9 cellular contexts compared by ENCODE assay signal in genomic region chr11:128831781-128832497, GRCh38. TPM values are rescaled to one million over a fixed set of nuclear protein-coding genes. Genes with fewer than 3 reads are reported as not detected.
A peak's percentile ranks its signal among the peaks of the same experiment; 100 is the strongest.
DNase-seq lines count a peak whose midpoint lies in the region; ATAC-seq, FAIRE-seq and TF ChIP-seq lines count a peak whose summit lies in the region.
"Had no signal": no experiment of that assay in that cellular context is flagged by ENCODE, and none has a peak within 500 bp of the region (broad histone marks: within the 10 kb centered on the region; RNA-seq: fewer than 3 reads in every experiment).

No MANE protein-coding gene starts in this region.

- no peak overlapping the region for H2AFZ ChIP-seq in H1 (ENCODE audit: low read length)

- no peak overlapping the region for H2AK5ac ChIP-seq in H1 (ENCODE audit: low read depth, low read length)

- peaks cover 3% of the 10 kb centered on the region; the same call in 1 of the 2 replicates for H3K36me3 ChIP-seq in DOHH2 (ENCODE audit: control insufficient read depth, low read length)
- H3K36me3 ChIP-seq in H1 (ENCODE audit: control insufficient read depth in 2 of 4, insufficient read depth in 4 of 4, low read length in 3 of 4) = no peaks in the 10 kb centered on the region
- no peaks in the 10 kb centered on the region for H3K36me3 ChIP-seq in suprapubic skin

- H3K9me3 ChIP-seq in DOHH2 (ENCODE audit: control insufficient read depth, insufficient read depth, low read length) (no peaks in the 10 kb centered on the region), H1 (ENCODE audit: insufficient read depth in 2 of 2, low read depth in 1 of 2, low read length in 1 of 2) (no peaks in the 10 kb centered on the region), suprapubic skin (no peaks in the 10 kb centered on the region)

- H3K27me3 ChIP-seq in DOHH2 (ENCODE audit: control insufficient read depth, low read length) = no peaks in the 10 kb centered on the region
- H3K27me3 ChIP-seq in H1 (replicated peaks in 1 of 4; ENCODE audit: control insufficient read depth in 3 of 4, extremely low read depth in 1 of 4, insufficient read depth in 3 of 4, low read length in 3 of 4) = peaks cover 0 to 3% (median 0%) of the 10 kb centered on the region in 4 experiments; a peak in 3 of 7 replicates
- H3K27me3 ChIP-seq in suprapubic skin = peaks cover 5% of the 10 kb centered on the region

- peaks cover 76% of the 10 kb centered on the region for H3K4me1 ChIP-seq in DOHH2 (ENCODE audit: control insufficient read depth, low read length)
- no peaks in the 10 kb centered on the region for H3K4me1 ChIP-seq in H1 (replicated peaks in 1 of 4; ENCODE audit: control insufficient read depth in 3 of 4, insufficient read depth in 4 of 4, low read length in 3 of 4)
- H3K4me1 ChIP-seq in suprapubic skin = peaks cover 6% of the 10 kb centered on the region

- H4K91ac ChIP-seq in H1 (replicated peaks; ENCODE audit: insufficient read length, low read length) = no peak overlapping the region

- H2BK12ac ChIP-seq in H1 (ENCODE audit: low read depth, low read length) = no peak overlapping the region; the same call in 1 of the 2 replicates

- no peaks in the 10 kb centered on the region for H4K20me1 ChIP-seq in DOHH2 (ENCODE audit: control insufficient read depth, insufficient read depth, low read depth, low read length)
- no peaks in the 10 kb centered on the region for H4K20me1 ChIP-seq in H1 (replicated peaks in 1 of 2; ENCODE audit: control insufficient read depth in 1 of 2, insufficient read depth in 2 of 2, low read length in 2 of 2)

- H3K79me1 ChIP-seq in H1 (ENCODE audit: low read depth, low read length) = no peaks in the 10 kb centered on the region

- H3F3A ChIP-seq in DOHH2 (ENCODE audit: control insufficient read depth, insufficient read depth) = peaks cover 10% of the 10 kb centered on the region

- no peak for FAIRE-seq in H1 (lab: Jason Lieb, UNC)

- POLR2A ChIA-PET in H1 (lab: Charles Lee; ENCODE audit: partially characterized antibody) = no interaction called here

- no peak overlapping the region for H3K23ac ChIP-seq in H1 (ENCODE audit: insufficient read length)

- DNase-seq in H1 (ENCODE audit: low read depth in 1 of 2, low spot score in 2 of 2) = no peak
- DNase-seq in iPS-NIHi7 (ENCODE audit: extremely low spot score) = no peak
- no peak for DNase-seq in suprapubic skin (ENCODE audit: low spot score in 2 of 2)
- no peak for DNase-seq in foreskin fibroblast

- WGBS in H1 (ENCODE audit: extremely low coverage in 1 of 2, insufficient coverage in 1 of 2, insufficient read length in 1 of 2, insufficient replicate concordance in 2 of 2, low coverage in 1 of 2, low lambda C conversion rate in 2 of 2, missing lambda C conversion rate in 1 of 2), 2 experiments = 84% methylated on average over 6 of the region's 6 CpGs; no CpG with 5 or more reads in 1 of the 2 experiments
- 67% methylated on average over 6 of the region's 6 CpGs for WGBS in suprapubic skin

- H3K79me2 ChIP-seq in DOHH2 (ENCODE audit: control insufficient read depth, low read length) (no peaks in the 10 kb centered on the region), H1 (ENCODE audit: control insufficient read depth in 1 of 2, insufficient read depth in 2 of 2, low read length in 2 of 2) (no peaks in the 10 kb centered on the region)

- TF ChIP-seq EP300 in H1 (IDR thresholded peaks at IDR 0.05; ENCODE audit: borderline replicate concordance in 1 of 2, low read depth in 2 of 2, low read length in 2 of 2) (no peak), suprapubic skin (IDR thresholded peaks at IDR 0.05) (no peak)

- ATAC-seq in GM21447 (IDR thresholded peaks at IDR 0.05; ENCODE audit: unreplicated experiment) = peak; percentile 51
- peak; percentile 34 for ATAC-seq in HG03520 (IDR thresholded peaks at IDR 0.05; ENCODE audit: unreplicated experiment)
- ATAC-seq in HG03135 (IDR thresholded peaks at IDR 0.05; ENCODE audit: unreplicated experiment) = no peak

- H3K56ac ChIP-seq in H1 (replicated peaks; ENCODE audit: insufficient read length, low read depth, low read length) = no peak overlapping the region

- H3K4me3 ChIP-seq in DOHH2 (ENCODE audit: low read length) (peak overlapping the region; percentile 31), H1 (ENCODE audit: extremely low read depth in 1 of 4, insufficient read depth in 2 of 4, low read depth in 3 of 4, low read length in 4 of 4) (no peak overlapping the region), suprapubic skin (no peak overlapping the region), foreskin fibroblast (ENCODE audit: low read depth in 1 of 2, low read length in 2 of 2) (no peak overlapping the region)

- H3K9me2 ChIP-seq in DOHH2 (replicated peaks; ENCODE audit: control insufficient read depth, low read length) = no peaks in the 10 kb centered on the region

- H2BK20ac ChIP-seq in H1 (ENCODE audit: low read length) = no peak overlapping the region

- H3K23me2 ChIP-seq in H1 (ENCODE audit: low read depth, low read length) = 0 out of 2 replicates have a peak, but pooled peaks cover 2% of the 10 kb centered on the region

- no peak overlapping the region for H4K5ac ChIP-seq in H1 (ENCODE audit: insufficient read length, low read depth, low read length)

- H2BK15ac ChIP-seq in H1 (ENCODE audit: low read length) = peak overlapping the region; percentile 36; the same call in 1 of the 2 replicates

- H3K27ac ChIP-seq in DOHH2 (ENCODE audit: low read depth, low read length) = peak overlapping the region; percentile 38; the same call in 1 of the 2 replicates
- H3K27ac ChIP-seq in H1 (ENCODE audit: low read depth, low read length) = no peak overlapping the region
- H3K27ac ChIP-seq in suprapubic skin = no peak overlapping the region

- no peak overlapping the region for H3K14ac ChIP-seq in H1 (ENCODE audit: insufficient read length)

- H2BK5ac ChIP-seq in H1 (ENCODE audit: low read depth, low read length) = no peak overlapping the region

- no peak overlapping the region for H3K9ac ChIP-seq in H1 (replicated peaks in 1 of 4; ENCODE audit: extremely low read depth in 1 of 4, low read depth in 3 of 4, low read length in 3 of 4)

- TF ChIP-seq RAD21 in H1 (IDR thresholded peaks at IDR 0.05 in 1 of 2, conservative IDR thresholded peaks at IDR 0.05 in 1 of 2; ENCODE audit: low read depth in 2 of 2, low read length in 2 of 2) = no peak

- H3K4me2 ChIP-seq in DOHH2 (ENCODE audit: low read length) = peak overlapping the region; percentile 56
- no peak overlapping the region for H3K4me2 ChIP-seq in H1 (ENCODE audit: insufficient read depth in 1 of 2, low read depth in 2 of 2, low read length in 2 of 2)

- TF ChIP-seq POLR2A in H1 (IDR thresholded peaks at IDR 0.05; ENCODE audit: control extremely low read depth in 1 of 2, low read depth in 2 of 2, low read length in 2 of 2) (no peak), suprapubic skin (IDR thresholded peaks at IDR 0.05) (no peak)

- no peak overlapping the region for H4K8ac ChIP-seq in H1 (ENCODE audit: extremely low read depth, insufficient read depth, low read length)

- H2BK120ac ChIP-seq in H1 (replicated peaks; ENCODE audit: low read depth, low read length) = no peak overlapping the region

- no peak overlapping the region for H3K4ac ChIP-seq in H1 (replicated peaks; ENCODE audit: insufficient read length, low read depth, low read length)

- CTCF ChIA-PET in H1 (lab: Charles Lee; ENCODE audit: partially characterized antibody) = interaction anchor here (0.6 to 8.9 kb wide), 58 partner anchors 12 to 1799 kb away, joined by 3 to 147 read pairs (median 5); no protein-coding TSS in a partner anchor

- TF ChIP-seq CTCF in DOHH2 (IDR thresholded peaks at IDR 0.05; ENCODE audit: low read depth, low read length, poor library complexity, severe bottlenecking) = no peak
- TF ChIP-seq CTCF in H1 (IDR thresholded peaks at IDR 0.05; ENCODE audit: control extremely low read depth in 1 of 3, insufficient read depth in 1 of 3, low read depth in 1 of 3, low read length in 3 of 3) = no peak
- TF ChIP-seq CTCF in suprapubic skin (IDR thresholded peaks at IDR 0.05) = no peak
- no peak for TF ChIP-seq CTCF in foreskin fibroblast (IDR thresholded peaks at IDR 0.05; ENCODE audit: low read depth, low read length)

- H3K18ac ChIP-seq in H1 (ENCODE audit: extremely low read depth, low read length) = no peak overlapping the region

TF ChIP-seq in H1, 55 proteins besides CTCF, POLR2A, EP300 and RAD21:
- TF ChIP-seq SP2 (IDR thresholded peaks at IDR 0.05; ENCODE audit: low read length) (no peak), EZH2 (IDR thresholded peaks at IDR 0.05; ENCODE audit: low read depth, low read length, severe bottlenecking) (no peak), ATF3 (IDR thresholded peaks at IDR 0.05; ENCODE audit: insufficient read depth, low read depth, low read length) (no peak), SIX5 (IDR thresholded peaks at IDR 0.05; ENCODE audit: low read depth, low read length) (no peak), TAF7 (optimal IDR thresholded peaks at IDR 0.05; ENCODE audit: borderline replicate concordance, low read depth, low read length) (no peak)

RNA-seq across cellular contexts. Expression of gene KCNJ1, which starts 35.2 kb away (rescaled TPM):
- total RNA-seq in H1 (2021; fragmentation: NEBNext Ultra II Directional; extraction: Animal tissue kit (Norgen Biotek cat#: 25700)) = 0.15 and 0.17 TPM in 2 replicates
- polyA plus RNA-seq in H1 (2011; rRNA removed) = 0.19 and 0.23 TPM in 2 replicates
- polyA plus RNA-seq in H1 (2011; cell fraction: cytosol; rRNA removed) = 0.14 TPM
- polyA plus RNA-seq in H1 (2011; cell fraction: nucleus; rRNA removed) = 0.14 TPM
- polyA plus RNA-seq in H1 (2012, experiment 1 of 2) = 0.17 to 0.64 TPM (median 0.23 TPM) in 4 replicates
- not detected for polyA plus RNA-seq in H1 (2012, experiment 2 of 2)
- polyA plus RNA-seq in H1 (2013, experiment 1 of 2) = 0.12 TPM
- polyA plus RNA-seq in H1 (2013, experiment 2 of 2) = 0.11 TPM
- polyA minus RNA-seq in H1 (2011; rRNA and poly(A)+ RNA removed) = 0.06 and 0.22 TPM in 2 replicates
- not detected for polyA minus RNA-seq in H1 (2011; cell fraction: cytosol; rRNA and poly(A)+ RNA removed)
- polyA minus RNA-seq in H1 (2011; cell fraction: nucleus; rRNA and poly(A)+ RNA removed) = 0.10 TPM
- total RNA-seq in suprapubic skin = 1 to 10 TPM in 1 of 4 donors, under 1 TPM in 1, not detected in 2; 0.18 to 3.0 TPM
- total RNA-seq: ureter had no signal

RNA-seq across cellular contexts. Expression of gene KCNJ5, which starts 59.2 kb away (rescaled TPM):
- total RNA-seq in H1 (2021; fragmentation: NEBNext Ultra II Directional; extraction: Animal tissue kit (Norgen Biotek cat#: 25700)) = not detected in 2 replicates
- 0.03 and 0.05 TPM in 2 replicates for polyA plus RNA-seq in H1 (2011; rRNA removed)
- 0.03 TPM for polyA plus RNA-seq in H1 (2011; cell fraction: cytosol; rRNA removed)
- polyA plus RNA-seq in H1 (2011; cell fraction: nucleus; rRNA removed) = 0.10 TPM
- 0.03 to 0.09 TPM in 2 of 4 replicates, not detected in the others for polyA plus RNA-seq in H1 (2012, experiment 1 of 2)
- not detected for polyA plus RNA-seq in H1 (2012, experiment 2 of 2)
- polyA plus RNA-seq in H1 (2013, experiment 1 of 2) = not detected
- not detected for polyA plus RNA-seq in H1 (2013, experiment 2 of 2)
- 0.13 TPM in 1 of 2 replicates, not detected in the other for polyA minus RNA-seq in H1 (2011; rRNA and poly(A)+ RNA removed)
- 0.22 TPM for polyA minus RNA-seq in H1 (2011; cell fraction: cytosol; rRNA and poly(A)+ RNA removed)
- polyA minus RNA-seq in H1 (2011; cell fraction: nucleus; rRNA and poly(A)+ RNA removed) = not detected
- total RNA-seq in suprapubic skin = under 1 TPM in 2 of 4 donors, not detected in 2; 0.26 to 0.36 TPM
